ENCODE assay signal across 20 cellular contexts in the genomic region with DNA sequence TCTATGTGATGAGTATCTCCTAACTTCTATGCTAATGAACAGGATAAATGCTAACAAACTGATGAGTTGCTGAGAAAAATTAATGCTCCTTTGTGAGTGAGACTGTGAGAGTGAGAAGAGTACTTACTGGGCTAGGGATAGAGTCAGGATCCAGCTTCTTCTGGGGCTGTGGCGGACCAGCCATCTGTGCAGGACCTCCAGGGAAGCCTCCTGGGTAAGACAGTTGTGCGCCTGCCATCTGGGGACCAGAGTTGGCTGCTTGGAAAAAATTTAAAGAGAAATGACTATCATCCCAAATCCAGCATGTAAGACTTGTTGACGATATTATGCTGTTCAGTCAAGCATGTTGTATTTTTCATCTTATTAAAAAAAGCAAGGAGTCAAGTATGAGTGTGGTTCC. TPM values are rescaled to one million over a fixed set of nuclear protein-coding genes. Genes with fewer than 3 reads are reported as not detected.
DNase-seq lines count a peak whose midpoint lies in the region; ATAC-seq and TF ChIP-seq lines count a peak whose summit lies in the region.
"Had no signal": no experiment of that assay in that cellular context is flagged by ENCODE, and none has a peak within 500 bp of the region (broad histone marks: within the 10 kb centered on the region; RNA-seq: fewer than 3 reads in every experiment).

No MANE protein-coding gene starts in this region.

- no peak for TF ChIP-seq POLR2A in adrenal gland (IDR thresholded peaks at IDR 0.05)

- H3K27ac ChIP-seq in adrenal gland: no peak overlapping the region
- H3K27ac ChIP-seq: BLaER1 treated with 17β-estradiol and CSF1 and Interleukin-3, amounts not matched to agents 10 nM and 100 nM; SJCRH30 had no signal

- H3K4me3 Mint-ChIP-seq in chondrocyte (ENCODE audit: unreplicated experiment): no peak overlapping the region
- H3K4me3 Mint-ChIP-seq: CD4-positive, alpha-beta T cell had no signal

- peak overlapping the region; percentile 27 for H3K27ac Mint-ChIP-seq in chondrocyte (ENCODE audit: unreplicated experiment)
- H3K27ac Mint-ChIP-seq: CD4-positive, alpha-beta T cell had no signal

- H3K9me3 ChIP-seq in adrenal gland (replicated peaks in 1 of 3): no peaks in the 10 kb centered on the region
- H3K9me3 ChIP-seq: BLaER1 treated with 17β-estradiol and CSF1 and Interleukin-3, amounts not matched to agents 10 nM and 100 nM; SJCRH30 had no signal

- H3K9me3 Mint-ChIP-seq in chondrocyte (ENCODE audit: low read depth): no peaks in the 10 kb centered on the region
- H3K9me3 Mint-ChIP-seq: CD4-positive, alpha-beta T cell had no signal

- H3K27me3 ChIP-seq in adrenal gland: no peaks in the 10 kb centered on the region
- H3K27me3 ChIP-seq: BLaER1 treated with 17β-estradiol and CSF1 and Interleukin-3, amounts not matched to agents 10 nM and 100 nM; SJCRH30 had no signal

- H3K36me3 ChIP-seq in adrenal gland (replicated peaks in 1 of 2): peaks cover 0 to 61% of the 10 kb centered on the region in 2 donors

- no peak for ATAC-seq in HG03442 (IDR thresholded peaks at IDR 0.05; ENCODE audit: unreplicated experiment)
- ATAC-seq: SK-N-SH treated with all-trans-retinoic acid at 6 μM for 48 hours had no signal

- H3K27me3 Mint-ChIP-seq in chondrocyte (ENCODE audit: low read depth): no peaks in the 10 kb centered on the region
- H3K27me3 Mint-ChIP-seq: CD4-positive, alpha-beta T cell had no signal

- intact Hi-C loops in adrenal gland (cut with DNase I): no loop called here

- H3K36me3 Mint-ChIP-seq in chondrocyte (ENCODE audit: low read depth): peaks cover 60% of the 10 kb centered on the region

- peaks cover 51% of the 10 kb centered on the region for H3K4me1 Mint-ChIP-seq in chondrocyte (ENCODE audit: low read depth)

- WGBS in adrenal gland, 4 donors: 93 to 100% (median 98%) methylated on average over 3 of the region's 3 CpGs

- peak; percentile 62 for DNase-seq in D341Med (ENCODE audit: low spot score)
- DNase-seq in NCI-H1694 (lab: John Stamatoyannopoulos, UW): peak; percentile 65
- DNase-seq in NCI-H524 (lab: John Stamatoyannopoulos, UW): peak; percentile 62 to 75
- DNase-seq in chondrocyte (ENCODE audit: low spot score): no peak
- no peak for DNase-seq in adrenal gland
- DNase-seq in COLO829 (ENCODE audit: low spot score): no peak
- DNase-seq: AML-193; CD4-positive, alpha-beta T cell; COR-L47; DMS153; DND-41; HCEC 1CT; Karpas-422; NCI-H1092; NCI-H1417 treated with DMSO at 0.1 percent for 48 hours; NCI-H187 treated with DMSO at 0.1 percent for 48 hours had no signal

- peaks cover 0 to 6% of the 10 kb centered on the region in 2 donors for H3K4me1 ChIP-seq in adrenal gland (replicated peaks in 1 of 2)
- H3K4me1 ChIP-seq: SJCRH30 had no signal

- TF ChIP-seq CTCF in chondrocyte (IDR thresholded peaks at IDR 0.05) (no peak), adrenal gland (IDR thresholded peaks at IDR 0.05) (no peak)

- H3K4me3 ChIP-seq in adrenal gland: no peak overlapping the region
- H3K4me3 ChIP-seq: BLaER1 treated with 17β-estradiol and CSF1 and Interleukin-3, amounts not matched to agents 10 nM and 100 nM; SJCRH30 had no signal

RNA-seq across cellular contexts. Expression of gene SEC24D, which starts 21.0 kb away (rescaled TPM):
- total RNA-seq in chondrocyte: 204 to 245 TPM (median 208 TPM) in 3 replicates
- total RNA-seq in adrenal gland: 10 to 100 TPM; 25.5 to 76.7 (median 35.3) TPM
- 10 to 100 TPM in 1 of 3 donors, 1 to 10 TPM in 2; 5.3 to 93.6 (median 7.2) TPM for polyA plus RNA-seq in adrenal gland

Comparison
In these comparisons a context has a peak if more than half of its experiments do, and no peak if none do; other contexts are left out.
1. DNase-seq: peak in D341Med (single experiment), NCI-H1694 (single experiment) and NCI-H524 (2 of 2); none in chondrocyte (single experiment), adrenal gland (0 of 7) and COLO829 (single experiment).